ENCODE assay signal across 26 cellular contexts in genomic region chr7:122290476-122290875, GRCh38. TPM values are rescaled to one million over a fixed set of nuclear protein-coding genes. Genes with fewer than 3 reads are reported as not detected.
"Had no signal": no experiment of that assay in that cellular context is flagged by ENCODE, and none has a peak within 500 bp of the region (broad histone marks: within the 10 kb centered on the region; RNA-seq: fewer than 3 reads in every experiment).

No MANE protein-coding gene starts in this region.

- H3K4me1 ChIP-seq: SJSA1 had no signal

- H3K27ac Mint-ChIP-seq: activated B cell treated with CpG ODN at 0.5 μM for 24 hours; activated CD4-positive, alpha-beta memory T cell treated with anti-CD3 and anti-CD28 coated beads, Interleukin-2, amount 10 ng/mL, durations not matched to agents 7 days and 5 days; activated naive CD4-positive, alpha-beta T cell treated with anti-CD3 and anti-CD28 coated beads for 36 hours; activated naive CD8-positive, alpha-beta T cell; activated T-helper 17 cell treated with anti-CD3 and anti-CD28 coated beads, Interleukin-2, amount 50 U/mL, for 72 hours; brain; T-helper 17 cell had no signal

- DNase-seq: activated B cell treated with CpG ODN at 0.5 μM for 24 hours; activated CD4-positive, alpha-beta memory T cell treated with anti-CD3 and anti-CD28 coated beads, Interleukin-2, amount 10 ng/mL, durations not matched to agents 7 days and 5 days; activated CD4-positive, alpha-beta T cell treated with anti-CD3 and anti-CD28 coated beads for 1 hour; activated CD4-positive, alpha-beta T cell treated with anti-CD3 and anti-CD28 coated beads, Interleukin-2, amount 10 ng/mL, durations not matched to agents 7 days and 5 days; activated gamma-delta T cell; activated naive CD4-positive, alpha-beta T cell treated with anti-CD3 and anti-CD28 coated beads for 36 hours; activated T-cell treated with anti-CD3 and anti-CD28 coated beads for 4 hours; activated T-cell treated with anti-CD3 and anti-CD28 coated beads, Interleukin-2, amount 50 U/mL, for 48 hours; amygdala; Kasumi-1; KBM-7; NCI-H1048; NCI-H146; NCI-H187 treated with DMSO at 0.1 percent for 48 hours; NCI-H2081 treated with DMSO at 0.1 percent for 48 hours; NCI-H510A treated with DMSO at 0.1 percent for 48 hours; PC-3; SHP77; T-helper 17 cell; T-helper 9 cell had no signal

- H3K36me3 Mint-ChIP-seq: activated naive CD8-positive, alpha-beta T cell; brain had no signal

- H3K4me3 Mint-ChIP-seq: activated B cell treated with CpG ODN at 0.5 μM for 24 hours; activated CD4-positive, alpha-beta memory T cell treated with anti-CD3 and anti-CD28 coated beads, Interleukin-2, amount 10 ng/mL, durations not matched to agents 7 days and 5 days; activated CD4-positive, alpha-beta T cell treated with anti-CD3 and anti-CD28 coated beads, Interleukin-2, amount 10 ng/mL, durations not matched to agents 7 days and 5 days; activated naive CD4-positive, alpha-beta T cell treated with anti-CD3 and anti-CD28 coated beads for 36 hours; activated naive CD8-positive, alpha-beta T cell; activated T-helper 17 cell treated with anti-CD3 and anti-CD28 coated beads, Interleukin-2, amount 50 U/mL, for 72 hours; brain; central memory CD8-positive, alpha-beta T cell; T-helper 17 cell had no signal

- H3K27ac ChIP-seq: SJSA1 had no signal

- H3K27me3 ChIP-seq: SJSA1 had no signal

- ATAC-seq: activated T-helper 17 cell treated with anti-CD3 and anti-CD28 coated beads, Interleukin-2, amount 50 U/mL, for 72 hours; PC-3; T-helper 17 cell had no signal

- H3K27me3 Mint-ChIP-seq: activated CD4-positive, alpha-beta memory T cell treated with anti-CD3 and anti-CD28 coated beads, Interleukin-2, amount 10 ng/mL, durations not matched to agents 7 days and 5 days; central memory CD8-positive, alpha-beta T cell; T-helper 17 cell had no signal

- H3K36me3 ChIP-seq: SJSA1 had no signal

- H3K9me3 ChIP-seq: SJSA1 had no signal

- H3K4me3 ChIP-seq: SJSA1 had no signal

- H3K4me1 Mint-ChIP-seq: activated B cell treated with CpG ODN at 0.5 μM for 24 hours; activated CD4-positive, alpha-beta memory T cell treated with anti-CD3 and anti-CD28 coated beads, Interleukin-2, amount 10 ng/mL, durations not matched to agents 7 days and 5 days; activated CD4-positive, alpha-beta T cell treated with anti-CD3 and anti-CD28 coated beads, Interleukin-2, amount 10 ng/mL, durations not matched to agents 7 days and 5 days; activated T-helper 17 cell treated with anti-CD3 and anti-CD28 coated beads, Interleukin-2, amount 50 U/mL, for 72 hours; brain; central memory CD8-positive, alpha-beta T cell; T-helper 17 cell had no signal

- H3K9me3 Mint-ChIP-seq: activated CD4-positive, alpha-beta memory T cell treated with anti-CD3 and anti-CD28 coated beads, Interleukin-2, amount 10 ng/mL, durations not matched to agents 7 days and 5 days; activated CD4-positive, alpha-beta T cell treated with anti-CD3 and anti-CD28 coated beads, Interleukin-2, amount 10 ng/mL, durations not matched to agents 7 days and 5 days had no signal

RNA-seq across cellular contexts. Expression of gene FEZF1, which starts 14.1 kb away (rescaled TPM):
- total RNA-seq: activated B cell treated with CpG ODN at 0.5 μM for 24 hours; activated CD4-positive, alpha-beta memory T cell treated with anti-CD3 and anti-CD28 coated beads, Interleukin-2, amount 10 ng/mL, durations not matched to agents 7 days and 5 days; activated CD4-positive, alpha-beta T cell treated with anti-CD3 and anti-CD28 coated beads, Interleukin-2, amount 10 ng/mL, durations not matched to agents 7 days and 5 days; activated CD8-positive, alpha-beta memory T cell treated with anti-CD3 and anti-CD28 coated beads for 36 hours; activated naive CD4-positive, alpha-beta T cell treated with anti-CD3 and anti-CD28 coated beads for 36 hours; activated T-helper 17 cell treated with anti-CD3 and anti-CD28 coated beads, Interleukin-2, amount 50 U/mL, for 72 hours; PC-3; SJSA1; T-helper 17 cell had no signal
